16 cellular contexts compared by ENCODE assay signal in genomic region chr12:22313276-22313995, GRCh38. TPM values are rescaled to one million over a fixed set of nuclear protein-coding genes. Genes with fewer than 3 reads are reported as not detected.
DNase-seq lines count a peak whose midpoint lies in the region; ATAC-seq and TF ChIP-seq lines count a peak whose summit lies in the region.
"Had no signal": no experiment of that assay in that cellular context is flagged by ENCODE, and none has a peak within 500 bp of the region (broad histone marks: within the 10 kb centered on the region; RNA-seq: fewer than 3 reads in every experiment).

No MANE protein-coding gene starts in this region.

- WGBS in heart left ventricle, 4 donors, result 70 to 86% (median 81%) methylated on average over 4 of the region's 4 CpGs

- DNase-seq in Right ventricle myocardium superior (no peak), right atrium auricular region (ENCODE audit: low spot score) (no peak), cardiac fibroblast (ENCODE audit: low read depth in 2 of 2) (peak; percentile 29 to 61), heart left ventricle (no peak), NCI-H128 (lab: John Stamatoyannopoulos, UW; ENCODE audit: unreplicated experiment) (no peak), MG63 (no peak), DMS53 treated with DMSO at 0.1 percent for 48 hours (lab: John Stamatoyannopoulos, UW; ENCODE audit: unreplicated experiment) (no peak), NCI-H2196 (lab: John Stamatoyannopoulos, UW; ENCODE audit: unreplicated experiment) (no peak)
- DNase-seq: NCI-H1436 treated with DMSO at 0.1 percent for 48 hours; NCI-H2029 treated with DMSO at 0.1 percent for 48 hours; NCI-H526; NK-92 treated with Interleukin-12 subunit alpha and Interleukin-12 subunit beta, amount 100 ng/mL, for 24 hours; RPMI8226 had no signal

- no peaks in the 10 kb centered on the region for H3K9me3 ChIP-seq in right atrium auricular region
- H3K9me3 ChIP-seq in heart left ventricle, result no peaks in the 10 kb centered on the region
- H3K9me3 ChIP-seq in MG63, result no peaks in the 10 kb centered on the region

- H3K4me3 ChIP-seq in right atrium auricular region (no peak overlapping the region), cardiac fibroblast (replicated peaks in 1 of 2; ENCODE audit: low read depth in 2 of 2, low read length in 2 of 2) (no peak overlapping the region), heart left ventricle (no peak overlapping the region), MG63 (no peak overlapping the region)
- H3K4me3 ChIP-seq: K562 had no signal

- H3K27me3 ChIP-seq in right atrium auricular region (no peaks in the 10 kb centered on the region), heart left ventricle (no peaks in the 10 kb centered on the region), MG63 (no peaks in the 10 kb centered on the region)

- no peak for TF ChIP-seq POLR2A in heart left ventricle (IDR thresholded peaks at IDR 0.05)

- intact Hi-C loops in Right ventricle myocardium superior (cut with DNase I), result no loop called here
- intact Hi-C loops in heart left ventricle (cut with DNase I), result no loop called here

- ATAC-seq in Right ventricle myocardium superior (ENCODE audit: poor library complexity) (peak; percentile 43), heart left ventricle (no peak)
- ATAC-seq: K562 had no signal

- H3K4me1 ChIP-seq in right atrium auricular region (no peaks in the 10 kb centered on the region), heart left ventricle (peaks cover 0 to 21% (median 0%) of the 10 kb centered on the region in 12 donors)

- TF ChIP-seq CTCF in right atrium auricular region (IDR thresholded peaks at IDR 0.05) (no peak), cardiac fibroblast (IDR thresholded peaks at IDR 0.05; ENCODE audit: low read depth, low read length) (no peak), heart left ventricle (IDR thresholded peaks at IDR 0.05) (no peak)

- H3K27ac ChIP-seq in right atrium auricular region, result peak overlapping the region in 1 of 2 donors; percentile 64
- H3K27ac ChIP-seq in heart left ventricle, result peak overlapping the region in 10 of 12 donors; percentile 29 to 65 (median 44)
- H3K27ac ChIP-seq: C4-2B had no signal

- H3K36me3 ChIP-seq in right atrium auricular region, result no peaks in the 10 kb centered on the region
- no peaks in the 10 kb centered on the region for H3K36me3 ChIP-seq in heart left ventricle
- no peaks in the 10 kb centered on the region for H3K36me3 ChIP-seq in MG63

RNA-seq across cellular contexts. Expression of gene ST8SIA1, which starts 21.1 kb away (rescaled TPM):
- total RNA-seq in Right ventricle myocardium superior (3.3 TPM), right atrium auricular region (1 to 10 TPM; 3.3 to 5.0 TPM), heart left ventricle (1 to 10 TPM in 6 of 9 donors, under 1 TPM in 3; 0.60 to 5.7 (median 1.7) TPM)
- 1 to 10 TPM in 1 of 2 donors, under 1 TPM in 1; 0.75 to 1.2 TPM for polyA plus RNA-seq in heart left ventricle
- 0.20 TPM in 1 of 2 replicates, not detected in the other for total RNA-seq in MG63 (2014; rRNA removed; shearing (Covaris generic); ENCODE audit: low replicate concordance)
- total RNA-seq: OCI-LY7 had no signal

Comparison
In these comparisons a context has a peak if more than half of its experiments do, and no peak if none do; other contexts are left out.
1. DNase-seq: peak in cardiac fibroblast (2 of 2); none in Right ventricle myocardium superior (single experiment), right atrium auricular region (single experiment), heart left ventricle (0 of 5), NCI-H128 (single experiment), MG63 (single experiment), DMS53 treated with DMSO at 0.1 percent for 48 hours (single experiment) and NCI-H2196 (single experiment).